ENCODE assay signal across 27 cellular contexts in genomic region chr1:51381964-51382363, GRCh38. TPM values are rescaled to one million over a fixed set of nuclear protein-coding genes. Genes with fewer than 3 reads are reported as not detected.
"Had no signal": no experiment of that assay in that cellular context is flagged by ENCODE, and none has a peak within 500 bp of the region (broad histone marks: within the 10 kb centered on the region; RNA-seq: fewer than 3 reads in every experiment).

No MANE protein-coding gene starts in this region.

- H3K27me3 ChIP-seq: colonic mucosa, esophagus squamous epithelium, neutrophil, right lobe of liver, testis, tibial artery had no signal

- DNase-seq: colonic mucosa; effector memory CD4-positive, alpha-beta T cell; erythroblast; esophagus squamous epithelium; foreskin melanocyte; hypothalamus; immature natural killer cell; left ventricle myocardium superior; lower lobe of right lung; naive thymus-derived CD8-positive, alpha-beta T cell; right lobe of liver; stimulated activated CD4-positive, alpha-beta T cell treated with anti-CD3 and anti-CD28 coated beads, Interleukin-12 subunit alpha, Interleukin-12 subunit beta, amount 100 ng/mL, for 4 hours; stimulated activated CD4-positive, alpha-beta T cell treated with anti-CD3 and anti-CD28 coated beads, Interleukin-1b, Interleukin-23, amount 100 ng/mL, for 48 hours; stimulated activated CD4-positive, alpha-beta T cell treated with anti-CD3 and anti-CD28 coated beads, Interleukin-4, amount 100 ng/mL, for 1 hour; stimulated activated CD8-positive, alpha-beta memory T cell treated with anti-CD3 and anti-CD28 coated beads, Interleukin-4, amount 100 ng/mL, for 48 hours; stimulated activated naive CD8-positive, alpha-beta T cell treated with anti-CD3 and anti-CD28 coated beads, Interleukin-15, Interleukin-2, amounts not matched to agents 100 U/mL and 50 U/mL, for 24 hours; substantia nigra; testis; tibial artery had no signal

- H3K4me1 ChIP-seq: colonic mucosa, esophagus squamous epithelium, lower lobe of right lung, parathyroid adenoma, right lobe of liver, testis, tibial artery had no signal

- H3K4me2 ChIP-seq: smooth muscle cell had no signal

- H3K4me3 Mint-ChIP-seq: dendritic cell treated with granulocyte-macrophage colony-stimulating factor and Interleukin-4, amounts not matched to agents 40 ng/mL and 50 ng/mL, for 4 days; immature natural killer cell; naive thymus-derived CD8-positive, alpha-beta T cell; neural crest cell; type B pancreatic cell had no signal

- H3K9me3 Mint-ChIP-seq: type B pancreatic cell had no signal

- H3K36me3 ChIP-seq: colonic mucosa had no signal

- H3K79me2 ChIP-seq: parathyroid adenoma had no signal

- H3K9ac ChIP-seq: parathyroid adenoma had no signal

- H3K4me3 ChIP-seq: colonic mucosa, esophagus squamous epithelium, lower lobe of right lung, right lobe of liver, smooth muscle cell, testis, tibial artery had no signal

- ATAC-seq: left ventricle myocardium superior; lower lobe of right lung; naive thymus-derived CD8-positive, alpha-beta T cell; right lobe of liver; stimulated activated naive CD8-positive, alpha-beta T cell treated with anti-CD3 and anti-CD28 coated beads, Interleukin-15, Interleukin-2, amounts not matched to agents 100 U/mL and 50 U/mL, for 24 hours had no signal

- H3K27me3 Mint-ChIP-seq: dendritic cell treated with granulocyte-macrophage colony-stimulating factor and Interleukin-4, amounts not matched to agents 40 ng/mL and 50 ng/mL, for 4 days; naive thymus-derived CD8-positive, alpha-beta T cell; progenitor cell of endocrine pancreas; type B pancreatic cell had no signal

- H3K4me1 Mint-ChIP-seq: neural crest cell had no signal

- H3K27ac Mint-ChIP-seq: dendritic cell treated with granulocyte-macrophage colony-stimulating factor and Interleukin-4, amounts not matched to agents 40 ng/mL and 50 ng/mL, for 4 days; progenitor cell of endocrine pancreas; type B pancreatic cell had no signal

- FAIRE-seq: keratinocyte had no signal

- H3K9me3 ChIP-seq: colonic mucosa, esophagus squamous epithelium, lower lobe of right lung, neutrophil, right lobe of liver, testis had no signal

- H2AFZ ChIP-seq: parathyroid adenoma had no signal

- H3K27ac ChIP-seq: colonic mucosa, esophagus squamous epithelium, lower lobe of right lung, neutrophil, parathyroid adenoma, right lobe of liver, testis, tibial artery had no signal

RNA-seq across cellular contexts. Expression of gene TTC39A, which starts 51.6 kb away (rescaled TPM):
- total RNA-seq: naive thymus-derived CD8-positive, alpha-beta T cell had no signal
- polyA plus RNA-seq: immature natural killer cell had no signal
